1 cellular context compared by ENCODE assay signal in genomic region chr10:88347022-88347421, GRCh38.
TF ChIP-seq lines count a peak whose summit lies in the region.

No MANE protein-coding gene starts in this region.

TF ChIP-seq in GM23338, 12 proteins besides CTCF, POLR2A, EP300 and RAD21 (continued from another document):
- TF ChIP-seq ETS1 (IDR thresholded peaks at IDR 0.05) (no peak), NANOG (IDR thresholded peaks at IDR 0.05; ENCODE audit: borderline replicate concordance) (no peak), POLR2AphosphoS5 (IDR thresholded peaks at IDR 0.05; ENCODE audit: low read depth) (no peak), JUNB (IDR thresholded peaks at IDR 0.05; ENCODE audit: unreplicated experiment) (no peak), CREB1 (CRISPR knock-in tag; IDR thresholded peaks at IDR 0.05; ENCODE audit: low read depth) (no peak), ZNF114 (CRISPR knock-in tag; IDR thresholded peaks at IDR 0.05) (no peak), EZH2 (IDR thresholded peaks at IDR 0.05; ENCODE audit: low read depth, unreplicated experiment) (no peak)
